ENCODE assay signal across 23 cellular contexts in the genomic region with DNA sequence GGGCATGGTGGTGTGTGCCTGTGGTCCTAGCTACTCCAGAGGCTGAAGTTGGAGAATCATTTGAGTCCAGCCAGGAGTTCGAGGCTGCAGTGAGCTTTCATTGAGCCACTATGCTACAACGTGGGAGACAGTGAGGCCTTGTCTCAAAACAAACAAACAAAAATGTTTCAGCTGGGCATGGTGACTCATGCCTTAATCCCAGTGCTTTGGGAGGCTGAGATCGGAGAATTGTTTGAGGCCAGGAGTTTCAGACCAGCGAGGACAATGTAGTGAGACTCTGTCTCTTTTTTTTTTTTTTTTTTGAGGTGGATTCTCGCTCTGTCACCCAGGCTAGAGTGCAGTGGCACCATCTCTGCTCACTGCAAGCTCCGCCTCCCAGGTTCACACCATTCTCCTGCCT. TPM values are rescaled to one million over a fixed set of nuclear protein-coding genes. Genes with fewer than 3 reads are reported as not detected.
DNase-seq lines count a peak whose midpoint lies in the region; ATAC-seq, FAIRE-seq and TF ChIP-seq lines count a peak whose summit lies in the region.
"Had no signal": no experiment of that assay in that cellular context is flagged by ENCODE, and none has a peak within 500 bp of the region (broad histone marks: within the 10 kb centered on the region; RNA-seq: fewer than 3 reads in every experiment).

No MANE protein-coding gene starts in this region.

- no peaks in the 10 kb centered on the region for H3K36me3 ChIP-seq in endothelial cell of umbilical vein (ENCODE audit: control insufficient read depth in 2 of 2, extremely low read depth in 1 of 2, insufficient read depth in 2 of 2, low read length in 2 of 2)

- H3K4me2 ChIP-seq in endothelial cell of umbilical vein (ENCODE audit: insufficient read depth, low read length): no peak overlapping the region

- H3K4me3 ChIP-seq in endothelial cell of umbilical vein (replicated peaks in 1 of 3; ENCODE audit: insufficient read depth in 1 of 3, low read depth in 1 of 3, low read length in 3 of 3): no peak overlapping the region
- H3K4me3 ChIP-seq: SK-N-MC had no signal

- H3K27me3 ChIP-seq in endothelial cell of umbilical vein (ENCODE audit: control insufficient read depth in 2 of 2, insufficient read depth in 2 of 2, low read length in 2 of 2): no peaks in the 10 kb centered on the region

- CTCF ChIA-PET in endothelial cell of umbilical vein (lab: Charles Lee): interaction anchor here (1.5 to 3.1 kb wide), 2 partner anchors 8 to 188 kb away, joined by 3 to 33 read pairs; no protein-coding TSS in a partner anchor
- CTCF ChIA-PET in activated naive CD4-positive, alpha-beta T cell treated with anti-CD3 and anti-CD28 coated beads for 36 hours (lab: Charles Lee): interaction anchor here (2.3 kb wide), 1 partner anchor 8 kb away, joined by 7 read pairs; no protein-coding TSS in a partner anchor

- no peak for TF ChIP-seq POLR2A in endothelial cell of umbilical vein (IDR thresholded peaks at IDR 0.05; ENCODE audit: low read depth, low read length)

- H3K4me3 Mint-ChIP-seq in activated naive CD4-positive, alpha-beta T cell treated with anti-CD3 and anti-CD28 coated beads for 36 hours: no peak overlapping the region
- H3K4me3 Mint-ChIP-seq: CD4-positive, CD25-positive, alpha-beta regulatory T cell had no signal

- intact Hi-C loops in endothelial cell of umbilical vein (cut with micrococcal nuclease): no loop called here
- intact Hi-C loops in activated naive CD4-positive, alpha-beta T cell treated with anti-CD3 and anti-CD28 coated beads for 36 hours (cut with micrococcal nuclease): no loop called here

- DNase-seq in ELR (ENCODE audit: low read depth): peak; percentile 61
- DNase-seq in M059J (ENCODE audit: low read depth): peak; percentile 70
- DNase-seq in endothelial cell of umbilical vein (ENCODE audit: low read depth, low spot score): no peak
- DNase-seq in islet precursor cell: peak; percentile 69
- no peak for DNase-seq in activated naive CD4-positive, alpha-beta T cell treated with anti-CD3 and anti-CD28 coated beads for 36 hours
- DNase-seq in urothelium cell line (ENCODE audit: low spot score): no peak
- no peak for DNase-seq in GM03348 (ENCODE audit: low spot score)
- DNase-seq: Caco-2; CD4-positive, CD25-positive, alpha-beta regulatory T cell; DMS153; GDM1; H7; NCI-H1436; NCI-H2029; NCI-H524; T-helper 1 cell had no signal

- dilution Hi-C loops in endothelial cell of umbilical vein (cut with MboI; ENCODE audit: extremely low pct_ligation_motif_present, low sequenced_read_pairs): no loop called here

- TF ChIP-seq CTCF in endothelial cell of umbilical vein (IDR thresholded peaks at IDR 0.05; ENCODE audit: extremely low read depth in 1 of 2, insufficient read depth in 1 of 2, low read depth in 1 of 2, low read length in 2 of 2): no peak

- H3K9ac ChIP-seq in endothelial cell of umbilical vein (replicated peaks; ENCODE audit: extremely low read depth, insufficient read depth, low read length): no peak overlapping the region

- H3K36me3 Mint-ChIP-seq in activated naive CD4-positive, alpha-beta T cell treated with anti-CD3 and anti-CD28 coated beads for 36 hours (ENCODE audit: low read depth): peaks cover under 1% of the 10 kb centered on the region

- no peaks in the 10 kb centered on the region for H3K79me2 ChIP-seq in endothelial cell of umbilical vein (ENCODE audit: control insufficient read depth, insufficient read depth, low read length)

- BruUV-seq in endothelial cell of umbilical vein (replicated peaks; lab: Mats Ljungman, UMichigan): no TSS peak

- POLR2A ChIA-PET in endothelial cell of umbilical vein (lab: Charles Lee): no interaction called here

- peak overlapping the region; percentile 20 for H2AFZ ChIP-seq in endothelial cell of umbilical vein (ENCODE audit: low read depth, low read length)

- no peaks in the 10 kb centered on the region for H3K9me3 ChIP-seq in endothelial cell of umbilical vein (replicated peaks; ENCODE audit: control insufficient read depth, insufficient read depth, low read length)
- H3K9me3 ChIP-seq: Caco-2 had no signal

- no peak overlapping the region for H3K27ac ChIP-seq in endothelial cell of umbilical vein (ENCODE audit: insufficient read depth, low read depth, low read length)
- H3K27ac ChIP-seq: HL-60, SK-N-MC had no signal

- no peak overlapping the region for H3K27ac Mint-ChIP-seq in activated naive CD4-positive, alpha-beta T cell treated with anti-CD3 and anti-CD28 coated beads for 36 hours
- H3K27ac Mint-ChIP-seq: CD4-positive, CD25-positive, alpha-beta regulatory T cell had no signal

- no peaks in the 10 kb centered on the region for H3K4me1 Mint-ChIP-seq in activated naive CD4-positive, alpha-beta T cell treated with anti-CD3 and anti-CD28 coated beads for 36 hours (ENCODE audit: low read depth)

- FAIRE-seq in endothelial cell of umbilical vein (lab: Jason Lieb, UNC): peak; percentile 26
- FAIRE-seq in urothelium cell line (lab: Jason Lieb, UNC): no peak
- FAIRE-seq: GM12892, HTR-8/SVneo had no signal

- no peaks in the 10 kb centered on the region for H4K20me1 ChIP-seq in endothelial cell of umbilical vein (replicated peaks; ENCODE audit: control insufficient read depth, extremely low read depth, insufficient read depth, low read length)

- H3K9me1 ChIP-seq in endothelial cell of umbilical vein (replicated peaks; ENCODE audit: control insufficient read depth, extremely low read depth, insufficient read depth, low read length): no peaks in the 10 kb centered on the region

- H3K27me3 Mint-ChIP-seq in activated naive CD4-positive, alpha-beta T cell treated with anti-CD3 and anti-CD28 coated beads for 36 hours (ENCODE audit: low read depth): no peaks in the 10 kb centered on the region

- no peak for ATAC-seq in HG03159 (IDR thresholded peaks at IDR 0.05; ENCODE audit: unreplicated experiment)
- ATAC-seq: Panc1, Right ventricle myocardium inferior had no signal

- H3K4me1 ChIP-seq in endothelial cell of umbilical vein (ENCODE audit: control insufficient read depth, extremely low read depth, insufficient read depth, low read length): peaks cover 3% of the 10 kb centered on the region

- H3K9me3 Mint-ChIP-seq in activated naive CD4-positive, alpha-beta T cell treated with anti-CD3 and anti-CD28 coated beads for 36 hours: no peaks in the 10 kb centered on the region
- H3K9me3 Mint-ChIP-seq: CD4-positive, CD25-positive, alpha-beta regulatory T cell had no signal

TF ChIP-seq in endothelial cell of umbilical vein, 7 proteins besides CTCF, POLR2A, EP300 and RAD21:
- TF ChIP-seq JUN (IDR thresholded peaks at IDR 0.05; ENCODE audit: borderline replicate concordance, insufficient read depth, insufficient read length, low read depth) (peak; percentile 12), FOS (IDR thresholded peaks at IDR 0.05; ENCODE audit: borderline replicate concordance, insufficient read depth, low read length) (no peak), MYC (IDR thresholded peaks at IDR 0.05; ENCODE audit: low read depth, low read length) (no peak)

RNA-seq across cellular contexts. Expression of gene RPL5, which starts 5.0 kb away (rescaled TPM):
- 775 and 878 TPM in 2 replicates for total RNA-seq in M059J (2014; rRNA removed; shearing (Covaris generic))
- 1,109 and 1,117 TPM in 2 replicates for total RNA-seq in endothelial cell of umbilical vein
- 1,101 and 1,237 TPM in 2 replicates for polyA plus RNA-seq in endothelial cell of umbilical vein
- 1,767 and 1,879 TPM in 2 replicates for polyA plus RNA-seq in endothelial cell of umbilical vein (2011; cell fraction: cytosol; rRNA removed)
- 564 and 678 TPM in 2 replicates for polyA plus RNA-seq in endothelial cell of umbilical vein (2011; cell fraction: nucleus; rRNA removed)
- 2,190 and 2,506 TPM in 2 replicates for polyA plus RNA-seq in endothelial cell of umbilical vein (2012)
- 892 and 930 TPM in 2 replicates for polyA minus RNA-seq in endothelial cell of umbilical vein
- polyA minus RNA-seq in endothelial cell of umbilical vein (2011; cell fraction: cytosol; rRNA and poly(A)+ RNA removed): 601 TPM
- 161 and 212 TPM in 2 replicates for polyA minus RNA-seq in endothelial cell of umbilical vein (2011; cell fraction: nucleus; rRNA and poly(A)+ RNA removed)
- total RNA-seq in activated naive CD4-positive, alpha-beta T cell treated with anti-CD3 and anti-CD28 coated beads for 36 hours: 1,000 to 10,000 TPM; 1,793 to 1,819 TPM

RNA-seq across cellular contexts. Expression of gene EVI5, which starts 41.9 kb away (rescaled TPM):
- 3.0 and 7.7 TPM in 2 replicates for total RNA-seq in M059J (2014; rRNA removed; shearing (Covaris generic))
- 26.2 and 34.4 TPM in 2 replicates for total RNA-seq in endothelial cell of umbilical vein
- 5.0 TPM in 2 replicates for polyA plus RNA-seq in endothelial cell of umbilical vein
- polyA plus RNA-seq in endothelial cell of umbilical vein (2011; cell fraction: cytosol; rRNA removed): 7.5 and 7.7 TPM in 2 replicates
- 8.2 and 11.2 TPM in 2 replicates for polyA plus RNA-seq in endothelial cell of umbilical vein (2011; cell fraction: nucleus; rRNA removed)
- 8.0 and 11.0 TPM in 2 replicates for polyA plus RNA-seq in endothelial cell of umbilical vein (2012)
- polyA minus RNA-seq in endothelial cell of umbilical vein: 14.8 and 23.3 TPM in 2 replicates
- polyA minus RNA-seq in endothelial cell of umbilical vein (2011; cell fraction: cytosol; rRNA and poly(A)+ RNA removed): 15.6 TPM
- polyA minus RNA-seq in endothelial cell of umbilical vein (2011; cell fraction: nucleus; rRNA and poly(A)+ RNA removed): 30.0 and 35.6 TPM in 2 replicates
- 10 to 100 TPM; 13.8 to 14.0 TPM for total RNA-seq in activated naive CD4-positive, alpha-beta T cell treated with anti-CD3 and anti-CD28 coated beads for 36 hours

Comparison
In these comparisons a context has a peak if more than half of its experiments do, and no peak if none do; other contexts are left out.
1. DNase-seq: peak in ELR (single experiment), M059J (single experiment) and islet precursor cell (single experiment); none in endothelial cell of umbilical vein (single experiment), activated naive CD4-positive, alpha-beta T cell treated with anti-CD3 and anti-CD28 coated beads for 36 hours (single experiment), urothelium cell line (single experiment) and GM03348 (single experiment).